In the genomic region with DNA sequence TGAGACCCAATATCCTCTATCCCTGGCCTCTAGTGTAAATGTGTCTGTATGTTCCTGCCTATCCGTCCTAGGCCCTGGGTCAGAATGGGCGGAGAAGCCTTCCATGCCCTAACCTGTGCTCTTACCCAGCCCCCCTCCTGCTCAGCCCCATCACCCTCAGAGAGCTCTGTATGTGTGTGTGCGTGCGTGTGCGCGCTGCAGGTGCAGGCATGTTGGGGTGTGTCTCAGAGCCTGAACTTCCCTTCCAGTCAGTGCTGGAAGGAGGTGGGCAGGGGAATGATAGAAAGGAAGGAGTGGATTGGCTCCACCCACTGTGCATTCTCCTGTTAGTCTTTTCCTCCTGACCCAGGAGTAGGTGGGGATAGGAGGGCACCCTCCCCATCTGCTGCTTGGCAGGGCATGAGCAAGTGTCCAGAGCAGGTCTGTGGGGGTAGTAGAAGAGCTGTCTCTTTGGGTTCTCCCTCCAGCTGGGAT, we compare ENCODE assay signal across 1 cellular context.
TF ChIP-seq lines count a peak whose summit lies in the region.

No MANE protein-coding gene starts in this region.

TF ChIP-seq in GM23338, 12 proteins besides CTCF, POLR2A, EP300 and RAD21 (continued from another document):
- TF ChIP-seq, protein P1, sequence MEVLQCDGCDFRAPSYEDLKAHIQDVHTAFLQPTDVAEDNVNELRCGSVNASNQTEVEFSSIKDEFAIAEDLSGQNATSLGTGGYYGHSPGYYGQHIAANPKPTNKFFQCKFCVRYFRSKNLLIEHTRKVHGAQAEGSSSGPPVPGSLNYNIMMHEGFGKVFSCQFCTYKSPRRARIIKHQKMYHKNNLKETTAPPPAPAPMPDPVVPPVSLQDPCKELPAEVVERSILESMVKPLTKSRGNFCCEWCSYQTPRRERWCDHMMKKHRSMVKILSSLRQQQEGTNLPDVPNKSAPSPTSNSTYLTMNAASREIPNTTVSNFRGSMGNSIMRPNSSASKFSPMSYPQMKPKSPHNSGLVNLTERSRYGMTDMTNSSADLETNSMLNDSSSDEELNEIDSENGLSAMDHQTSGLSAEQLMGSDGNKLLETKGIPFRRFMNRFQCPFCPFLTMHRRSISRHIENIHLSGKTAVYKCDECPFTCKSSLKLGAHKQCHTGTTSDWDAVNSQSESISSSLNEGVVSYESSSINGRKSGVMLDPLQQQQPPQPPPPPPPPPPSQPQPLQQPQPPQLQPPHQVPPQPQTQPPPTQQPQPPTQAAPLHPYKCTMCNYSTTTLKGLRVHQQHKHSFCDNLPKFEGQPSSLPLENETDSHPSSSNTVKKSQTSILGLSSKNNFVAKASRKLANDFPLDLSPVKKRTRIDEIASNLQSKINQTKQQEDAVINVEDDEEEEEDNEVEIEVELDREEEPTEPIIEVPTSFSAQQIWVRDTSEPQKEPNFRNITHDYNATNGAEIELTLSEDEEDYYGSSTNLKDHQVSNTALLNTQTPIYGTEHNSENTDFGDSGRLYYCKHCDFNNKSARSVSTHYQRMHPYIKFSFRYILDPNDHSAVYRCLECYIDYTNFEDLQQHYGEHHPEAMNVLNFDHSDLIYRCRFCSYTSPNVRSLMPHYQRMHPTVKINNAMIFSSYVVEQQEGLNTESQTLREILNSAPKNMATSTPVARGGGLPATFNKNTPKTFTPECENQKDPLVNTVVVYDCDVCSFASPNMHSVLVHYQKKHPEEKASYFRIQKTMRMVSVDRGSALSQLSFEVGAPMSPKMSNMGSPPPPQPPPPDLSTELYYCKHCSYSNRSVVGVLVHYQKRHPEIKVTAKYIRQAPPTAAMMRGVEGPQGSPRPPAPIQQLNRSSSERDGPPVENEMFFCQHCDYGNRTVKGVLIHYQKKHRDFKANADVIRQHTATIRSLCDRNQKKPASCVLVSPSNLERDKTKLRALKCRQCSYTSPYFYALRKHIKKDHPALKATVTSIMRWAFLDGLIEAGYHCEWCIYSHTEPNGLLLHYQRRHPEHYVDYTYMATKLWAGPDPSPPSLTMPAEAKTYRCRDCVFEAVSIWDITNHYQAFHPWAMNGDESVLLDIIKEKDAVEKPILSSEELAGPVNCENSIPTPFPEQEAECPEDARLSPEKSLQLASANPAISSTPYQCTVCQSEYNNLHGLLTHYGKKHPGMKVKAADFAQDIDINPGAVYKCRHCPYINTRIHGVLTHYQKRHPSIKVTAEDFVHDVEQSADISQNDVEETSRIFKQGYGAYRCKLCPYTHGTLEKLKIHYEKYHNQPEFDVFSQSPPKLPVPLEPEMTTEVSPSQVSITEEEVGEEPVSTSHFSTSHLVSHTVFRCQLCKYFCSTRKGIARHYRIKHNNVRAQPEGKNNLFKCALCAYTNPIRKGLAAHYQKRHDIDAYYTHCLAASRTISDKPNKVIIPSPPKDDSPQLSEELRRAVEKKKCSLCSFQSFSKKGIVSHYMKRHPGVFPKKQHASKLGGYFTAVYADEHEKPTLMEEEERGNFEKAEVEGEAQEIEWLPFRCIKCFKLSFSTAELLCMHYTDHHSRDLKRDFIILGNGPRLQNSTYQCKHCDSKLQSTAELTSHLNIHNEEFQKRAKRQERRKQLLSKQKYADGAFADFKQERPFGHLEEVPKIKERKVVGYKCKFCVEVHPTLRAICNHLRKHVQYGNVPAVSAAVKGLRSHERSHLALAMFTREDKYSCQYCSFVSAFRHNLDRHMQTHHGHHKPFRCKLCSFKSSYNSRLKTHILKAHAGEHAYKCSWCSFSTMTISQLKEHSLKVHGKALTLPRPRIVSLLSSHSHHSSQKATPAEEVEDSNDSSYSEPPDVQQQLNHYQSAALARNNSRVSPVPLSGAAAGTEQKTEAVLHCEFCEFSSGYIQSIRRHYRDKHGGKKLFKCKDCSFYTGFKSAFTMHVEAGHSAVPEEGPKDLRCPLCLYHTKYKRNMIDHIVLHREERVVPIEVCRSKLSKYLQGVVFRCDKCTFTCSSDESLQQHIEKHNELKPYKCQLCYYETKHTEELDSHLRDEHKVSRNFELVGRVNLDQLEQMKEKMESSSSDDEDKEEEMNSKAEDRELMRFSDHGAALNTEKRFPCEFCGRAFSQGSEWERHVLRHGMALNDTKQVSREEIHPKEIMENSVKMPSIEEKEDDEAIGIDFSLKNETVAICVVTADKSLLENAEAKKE (CRISPR knock-in tag; IDR thresholded peaks at IDR 0.05): no peak
- TF ChIP-seq ZNF331 (CRISPR knock-in tag; IDR thresholded peaks at IDR 0.05; ENCODE audit: low read depth) (no peak), CREB1 (CRISPR knock-in tag; IDR thresholded peaks at IDR 0.05; ENCODE audit: low read depth) (no peak), EZH2 (IDR thresholded peaks at IDR 0.05; ENCODE audit: low read depth, unreplicated experiment) (no peak), ZNF114 (CRISPR knock-in tag; IDR thresholded peaks at IDR 0.05) (no peak), EZH2phosphoT487 (IDR thresholded peaks at IDR 0.05; ENCODE audit: unreplicated experiment) (no peak), POLR2AphosphoS5 (IDR thresholded peaks at IDR 0.05; ENCODE audit: low read depth) (no peak), STAT1 (IDR thresholded peaks at IDR 0.05; ENCODE audit: unreplicated experiment) (no peak), JUNB (IDR thresholded peaks at IDR 0.05; ENCODE audit: unreplicated experiment) (no peak)
- TF ChIP-seq, protein P2, sequence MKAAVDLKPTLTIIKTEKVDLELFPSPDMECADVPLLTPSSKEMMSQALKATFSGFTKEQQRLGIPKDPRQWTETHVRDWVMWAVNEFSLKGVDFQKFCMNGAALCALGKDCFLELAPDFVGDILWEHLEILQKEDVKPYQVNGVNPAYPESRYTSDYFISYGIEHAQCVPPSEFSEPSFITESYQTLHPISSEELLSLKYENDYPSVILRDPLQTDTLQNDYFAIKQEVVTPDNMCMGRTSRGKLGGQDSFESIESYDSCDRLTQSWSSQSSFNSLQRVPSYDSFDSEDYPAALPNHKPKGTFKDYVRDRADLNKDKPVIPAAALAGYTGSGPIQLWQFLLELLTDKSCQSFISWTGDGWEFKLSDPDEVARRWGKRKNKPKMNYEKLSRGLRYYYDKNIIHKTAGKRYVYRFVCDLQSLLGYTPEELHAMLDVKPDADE (IDR thresholded peaks at IDR 0.05): no peak
